Comparison of ENCODE assay signal across 9 cellular contexts in genomic region chrX:101417981-101418841, GRCh38. TPM values are rescaled to one million over a fixed set of nuclear protein-coding genes. Genes with fewer than 3 reads are reported as not detected.
A peak's percentile ranks its signal among the peaks of the same experiment; 100 is the strongest.
DNase-seq lines count a peak whose midpoint lies in the region; ATAC-seq and TF ChIP-seq lines count a peak whose summit lies in the region.
"Had no signal": no experiment of that assay in that cellular context is flagged by ENCODE, and none has a peak within 500 bp of the region (broad histone marks: within the 10 kb centered on the region; RNA-seq: fewer than 3 reads in every experiment).

No MANE protein-coding gene starts in this region.

- H3K27ac Mint-ChIP-seq in type B pancreatic cell, result peak overlapping the region; percentile 91

- no peaks in the 10 kb centered on the region for H3K9me3 Mint-ChIP-seq in type B pancreatic cell

- H3K4me3 Mint-ChIP-seq in type B pancreatic cell, result peak overlapping the region; percentile 93

- H3K9me3 ChIP-seq in esophagus (ENCODE audit: control insufficient read depth in 2 of 2, insufficient read depth in 1 of 2, low read depth in 1 of 2, low read length in 1 of 2) (no peaks in the 10 kb centered on the region), muscle layer of duodenum (ENCODE audit: control insufficient read depth in 1 of 2, low read length in 2 of 2) (no peaks in the 10 kb centered on the region)

- H3K4me3 ChIP-seq in NB4 (ENCODE audit: low read depth, low read length), result peak overlapping the region; percentile 56
- peak overlapping the region; percentile 59 to 68 for H3K4me3 ChIP-seq in esophagus (ENCODE audit: low read depth in 1 of 2, low read length in 2 of 2)
- peak overlapping the region; percentile 60 for H3K4me3 ChIP-seq in muscle layer of duodenum (ENCODE audit: low read depth in 1 of 2, low read length in 2 of 2)

- WGBS in esophagus, 2 donors, result 1 to 25% methylated on average over 55 to 56 of the region's 56 CpGs

- H3K27me3 ChIP-seq in esophagus (ENCODE audit: control insufficient read depth in 1 of 2, insufficient read depth in 2 of 2, low read length in 2 of 2) (no peaks in the 10 kb centered on the region), muscle layer of duodenum (ENCODE audit: low read depth, low read length) (no peaks in the 10 kb centered on the region)

- peak; percentile 43 for ATAC-seq in GM21381 (IDR thresholded peaks at IDR 0.05; ENCODE audit: unreplicated experiment)

- H3K27ac ChIP-seq in esophagus (ENCODE audit: low read depth in 2 of 2, low read length in 1 of 2), result peak overlapping the region; percentile 83 to 84
- H3K27ac ChIP-seq in muscle layer of duodenum (ENCODE audit: low read length), result peak overlapping the region; percentile 91

- no peak for TF ChIP-seq POLR2A in NB4 (IDR thresholded peaks at IDR 0.05; ENCODE audit: extremely low read depth, insufficient read length)

- no peaks in the 10 kb centered on the region for H3K36me3 ChIP-seq in esophagus (ENCODE audit: control insufficient read depth in 2 of 2, insufficient read depth in 2 of 2, low read length in 1 of 2)
- no peaks in the 10 kb centered on the region for H3K36me3 ChIP-seq in muscle layer of duodenum (ENCODE audit: control insufficient read depth in 1 of 2, insufficient read depth in 2 of 2, low read length in 2 of 2)

- DNase-seq in COLO668 (lab: John Stamatoyannopoulos, UW; ENCODE audit: unreplicated experiment), result peak; percentile 60
- DNase-seq in NB4 (ENCODE audit: low read depth), result peak; percentile 71
- peak; percentile 39 for DNase-seq in activated T-cell treated with anti-CD3 and anti-CD28 coated beads, Interleukin-2, amount 50 U/mL, for 1 hour
- DNase-seq in type B pancreatic cell (ENCODE audit: extremely low spot score, unreplicated experiment), result no peak
- DNase-seq in HPDE6-E6E7 (ENCODE audit: extremely low spot score), result no peak

- no peak for TF ChIP-seq CTCF in NB4 (IDR thresholded peaks at IDR 0.05; ENCODE audit: low read depth, low read length)
- TF ChIP-seq CTCF in type B pancreatic cell (conservative IDR thresholded peaks at IDR 0.05), result no peak

- peaks cover 3% of the 10 kb centered on the region for H3K36me3 Mint-ChIP-seq in type B pancreatic cell

- H3K4me1 Mint-ChIP-seq in type B pancreatic cell (ENCODE audit: unreplicated experiment), result peaks cover 20% of the 10 kb centered on the region

- H3K27me3 Mint-ChIP-seq in type B pancreatic cell, result no peaks in the 10 kb centered on the region

- H3K4me1 ChIP-seq in esophagus (ENCODE audit: control insufficient read depth in 2 of 2, insufficient read depth in 2 of 2, low read length in 1 of 2) (peaks cover 0 to 3% of the 10 kb centered on the region in 2 donors), muscle layer of duodenum (ENCODE audit: control insufficient read depth in 1 of 2, insufficient read depth in 2 of 2, low read length in 2 of 2) (peaks cover 10 to 15% of the 10 kb centered on the region in 2 donors)

RNA-seq across cellular contexts. Expression of gene HNRNPH2, which starts 10.2 kb away (rescaled TPM):
- polyA plus RNA-seq in esophagus, result 10 to 100 TPM; 31.5 to 51.5 TPM
- 68.3 and 76.0 TPM in 2 replicates for total RNA-seq in type B pancreatic cell (ENCODE audit: low replicate concordance)

RNA-seq across cellular contexts. Expression of gene GLA, which starts 10.5 kb away (rescaled TPM):
- polyA plus RNA-seq in esophagus, result 10 to 100 TPM; 16.7 to 19.8 TPM
- total RNA-seq in type B pancreatic cell (ENCODE audit: low replicate concordance), result 39.5 and 44.8 TPM in 2 replicates

RNA-seq across cellular contexts. Expression of gene RPL36A, which starts 27.4 kb away (rescaled TPM):
- polyA plus RNA-seq in esophagus, result 1,000 to 10,000 TPM; 2,702 to 2,895 TPM
- total RNA-seq in type B pancreatic cell (ENCODE audit: low replicate concordance), result 329 and 338 TPM in 2 replicates

RNA-seq across cellular contexts. Expression of gene BTK, which starts 32.2 kb away (rescaled TPM):
- polyA plus RNA-seq in esophagus, result 1 to 10 TPM in 1 of 2 donors, under 1 TPM in 1; 0.55 to 1.1 TPM
- 0.34 and 0.38 TPM in 2 replicates for total RNA-seq in type B pancreatic cell (ENCODE audit: low replicate concordance)
- total RNA-seq: T-helper 1 cell treated with Interleukin-12 subunit alpha and Interleukin-12 subunit beta and Interleukin-4 antibody, amounts not matched to agents 30 ng/mL and 1 ng/mL, for 36 hours had no signal

Comparison
In these comparisons a context has a peak if more than half of its experiments do, and no peak if none do; other contexts are left out.
1. DNase-seq: peak in COLO668 (single experiment), NB4 (single experiment) and activated T-cell treated with anti-CD3 and anti-CD28 coated beads, Interleukin-2, amount 50 U/mL, for 1 hour (single experiment); none in type B pancreatic cell (single experiment) and HPDE6-E6E7 (single experiment).
2. Peak in every context shown above with its lines, with median percentiles within 50 percentile points of each other: H3K4me3 ChIP-seq.